Comparison of ENCODE assay signal across 18 cellular contexts in genomic region chr2:10084567-10084910, GRCh38. TPM values are rescaled to one million over a fixed set of nuclear protein-coding genes. Genes with fewer than 3 reads are reported as not detected.
"Had no signal": no experiment of that assay in that cellular context is flagged by ENCODE, and none has a peak within 500 bp of the region (broad histone marks: within the 10 kb centered on the region; RNA-seq: fewer than 3 reads in every experiment).

No MANE protein-coding gene starts in this region.

- H3K4me3 Mint-ChIP-seq: activated CD4-positive, alpha-beta T cell treated with anti-CD3 and anti-CD28 coated beads for 36 hours; activated CD8-positive, alpha-beta T cell treated with anti-CD3 and anti-CD28 coated beads for 36 hours; endodermal cell; nephron progenitor cell had no signal

- H3K4me1 Mint-ChIP-seq: endodermal cell had no signal

- H3K27ac Mint-ChIP-seq: activated CD4-positive, alpha-beta T cell treated with anti-CD3 and anti-CD28 coated beads for 36 hours; activated CD8-positive, alpha-beta T cell treated with anti-CD3 and anti-CD28 coated beads for 36 hours; activated naive CD4-positive, alpha-beta T cell treated with anti-CD3 and anti-CD28 coated beads, Interleukin-2, amount 50 U/mL, for 72 hours; endodermal cell; nephron progenitor cell had no signal

- H3K9me3 Mint-ChIP-seq: activated CD8-positive, alpha-beta T cell treated with anti-CD3 and anti-CD28 coated beads for 36 hours; activated naive CD4-positive, alpha-beta T cell treated with anti-CD3 and anti-CD28 coated beads, Interleukin-2, amount 50 U/mL, for 72 hours; endodermal cell; nephron progenitor cell had no signal

- H3K36me3 Mint-ChIP-seq: activated naive CD4-positive, alpha-beta T cell treated with anti-CD3 and anti-CD28 coated beads, Interleukin-2, amount 50 U/mL, for 72 hours had no signal

- DNase-seq: activated CD4-positive, alpha-beta T cell treated with anti-CD3 and anti-CD28 coated beads for 36 hours; activated CD8-positive, alpha-beta T cell treated with anti-CD3 and anti-CD28 coated beads for 36 hours; activated gamma-delta T cell; activated T-cell treated with anti-CD3 and anti-CD28 coated beads, Interleukin-2, amount 50 U/mL, for 1 hour; amniotic stem cell; endodermal cell; foreskin keratinocyte; glutamatergic neuron; hippocampal formation; midbrain; nephron progenitor cell; nucleus accumbens; stimulated activated CD4-positive, alpha-beta T cell treated with anti-CD3 and anti-CD28 coated beads, Interleukin-12 subunit alpha, Interleukin-12 subunit beta, amount 100 ng/mL, for 4 hours; stimulated activated CD4-positive, alpha-beta T cell treated with anti-CD3 and anti-CD28 coated beads, Interleukin-1b, Interleukin-23, amount 100 ng/mL, for 48 hours; stomach; SW 1271; trophoblast cell had no signal

RNA-seq across cellular contexts. Expression of gene CYS1, which starts 4.3 kb away (rescaled TPM):
- total RNA-seq: activated CD4-positive, alpha-beta T cell treated with anti-CD3 and anti-CD28 coated beads for 36 hours; activated naive CD4-positive, alpha-beta T cell treated with anti-CD3 and anti-CD28 coated beads, Interleukin-2, amount 50 U/mL, for 72 hours had no signal
